In the genomic region with DNA sequence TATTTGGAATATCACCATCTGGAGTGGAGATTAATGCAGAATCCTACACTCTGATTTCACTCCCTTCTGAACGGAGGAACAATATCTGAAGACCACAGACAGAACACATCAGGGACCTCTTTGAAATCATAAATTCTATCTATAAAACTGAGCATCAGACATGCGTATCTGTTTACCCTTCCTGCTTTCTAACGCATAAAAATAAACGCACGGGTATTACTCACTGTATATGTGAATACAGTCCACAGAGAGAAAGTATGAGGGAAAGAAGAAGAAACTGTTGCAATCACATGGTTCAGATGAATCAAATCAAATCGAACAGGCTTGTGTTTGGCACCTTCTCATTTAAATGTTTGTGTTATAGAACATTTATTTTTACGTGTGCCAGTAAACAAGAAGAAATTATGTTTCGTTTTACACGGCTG, we compare ENCODE assay signal across 9 cellular contexts.
A peak's percentile ranks its signal among the peaks of the same experiment; 100 is the strongest.
DNase-seq lines count a peak whose midpoint lies in the region; ATAC-seq, FAIRE-seq and TF ChIP-seq lines count a peak whose summit lies in the region.
"Had no signal": no experiment of that assay in that cellular context is flagged by ENCODE, and none has a peak within 500 bp of the region (broad histone marks: within the 10 kb centered on the region; RNA-seq: fewer than 3 reads in every experiment).

No MANE protein-coding gene starts in this region.

- DNase-seq in activated T-cell treated with anti-CD3 and anti-CD28 coated beads, Interleukin-2, amount 50 U/mL, for 4 hours, result no peak
- DNase-seq in activated T-cell treated with anti-CD3 and anti-CD28 coated beads, Interleukin-2, amount 50 U/mL, for 1 hour, result no peak
- DNase-seq in kidney, result no peak
- DNase-seq in tibial artery, result no peak
- no peak for DNase-seq in GM12891 (ENCODE audit: insufficient read length, low spot score)
- DNase-seq in COR-L47 (lab: John Stamatoyannopoulos, UW), result no peak

- no peaks in the 10 kb centered on the region for H3K36me3 ChIP-seq in kidney (ENCODE audit: control insufficient read depth in 1 of 2, insufficient read depth in 2 of 2, low read length in 2 of 2)
- no peaks in the 10 kb centered on the region for H3K36me3 ChIP-seq in tibial artery

- peaks cover 0 to 25% of the 10 kb centered on the region in 2 donors for H3K27me3 ChIP-seq in tibial artery

- peaks cover 54% of the 10 kb centered on the region for H3K4me1 Mint-ChIP-seq in activated T-cell treated with anti-CD3 and anti-CD28 coated beads, Interleukin-2, amount 50 U/mL, for 4 hours (ENCODE audit: low read depth)
- peaks cover 52% of the 10 kb centered on the region for H3K4me1 Mint-ChIP-seq in activated naive CD8-positive, alpha-beta T cell (ENCODE audit: low read depth)

- TF ChIP-seq POLR2A in GM12891 (IDR thresholded peaks at IDR 0.05; ENCODE audit: low read depth, low read length), result no peak

- no peak overlapping the region for H3K9ac ChIP-seq in kidney (ENCODE audit: low read length in 2 of 2)

- intact Hi-C loops in kidney (cut with DNase I), result no loop called here
- intact Hi-C loops in tibial artery (cut with DNase I; ENCODE audit: low total_unique reads), result no loop called here

- H3K9me3 Mint-ChIP-seq in activated T-cell treated with anti-CD3 and anti-CD28 coated beads, Interleukin-2, amount 50 U/mL, for 4 hours, result no peaks in the 10 kb centered on the region
- no peaks in the 10 kb centered on the region for H3K9me3 Mint-ChIP-seq in activated naive CD8-positive, alpha-beta T cell (ENCODE audit: low read depth)

- FAIRE-seq in kidney (lab: Jason Lieb, UNC) (no peak), GM12891 (lab: Jason Lieb, UNC) (no peak)

- peaks cover 3% of the 10 kb centered on the region for H3K27me3 Mint-ChIP-seq in activated T-cell treated with anti-CD3 and anti-CD28 coated beads, Interleukin-2, amount 50 U/mL, for 4 hours (ENCODE audit: low read depth)
- peaks cover 3% of the 10 kb centered on the region for H3K27me3 Mint-ChIP-seq in activated naive CD8-positive, alpha-beta T cell

- H3K36me3 Mint-ChIP-seq in activated T-cell treated with anti-CD3 and anti-CD28 coated beads, Interleukin-2, amount 50 U/mL, for 4 hours (ENCODE audit: insufficient read depth), result no peaks in the 10 kb centered on the region
- no peaks in the 10 kb centered on the region for H3K36me3 Mint-ChIP-seq in activated naive CD8-positive, alpha-beta T cell

- ATAC-seq in activated T-cell treated with anti-CD3 and anti-CD28 coated beads, Interleukin-2, amount 50 U/mL, for 4 hours, result no peak
- no peak for ATAC-seq in HG02571 (IDR thresholded peaks at IDR 0.05; ENCODE audit: unreplicated experiment)

- H3K4me1 ChIP-seq in kidney (ENCODE audit: control insufficient read depth in 1 of 2, insufficient read depth in 1 of 2, low read depth in 1 of 2, low read length in 2 of 2) (peaks cover 0 to 6% of the 10 kb centered on the region in 2 donors), tibial artery (peaks cover 0 to 26% (median 12%) of the 10 kb centered on the region in 4 donors)

- peak overlapping the region; percentile 79 for H3K4me3 Mint-ChIP-seq in activated T-cell treated with anti-CD3 and anti-CD28 coated beads, Interleukin-2, amount 50 U/mL, for 4 hours
- H3K4me3 Mint-ChIP-seq in activated naive CD8-positive, alpha-beta T cell, result peak overlapping the region; percentile 85

- H3K27ac Mint-ChIP-seq in activated naive CD8-positive, alpha-beta T cell, result peak overlapping the region; percentile 80

- H3K27ac ChIP-seq in kidney (ENCODE audit: low read depth in 2 of 2, low read length in 2 of 2) (no peak overlapping the region), tibial artery (peak overlapping the region in 1 of 2 donors; percentile 24)
- H3K27ac ChIP-seq: C4-2B had no signal

- H3K9me3 ChIP-seq in kidney (ENCODE audit: control insufficient read depth in 1 of 2, low read length in 2 of 2), result no peaks in the 10 kb centered on the region
- no peaks in the 10 kb centered on the region for H3K9me3 ChIP-seq in tibial artery

- H3K4me3 ChIP-seq in kidney (ENCODE audit: low read length in 2 of 2), result peak overlapping the region; percentile 48 to 54
- H3K4me3 ChIP-seq in tibial artery, result peak overlapping the region; percentile 38 to 48

- no peak for TF ChIP-seq CTCF in kidney (IDR thresholded peaks at IDR 0.05; ENCODE audit: borderline replicate concordance, extremely low read depth, insufficient read depth)
- no peak for TF ChIP-seq CTCF in tibial artery (IDR thresholded peaks at IDR 0.05)

TF ChIP-seq in GM12891, 5 proteins besides CTCF, POLR2A, EP300 and RAD21:
- TF ChIP-seq TAF1 (IDR thresholded peaks at IDR 0.05; ENCODE audit: low read depth, low read length) (no peak), POLR2AphosphoS5 (IDR thresholded peaks at IDR 0.05; ENCODE audit: low read depth, low read length) (no peak), SPI1 (IDR thresholded peaks at IDR 0.05; ENCODE audit: low read depth, low read length) (no peak), PAX5 (IDR thresholded peaks at IDR 0.05; ENCODE audit: insufficient read depth, low read length, severe bottlenecking) (no peak), POU2F2 (IDR thresholded peaks at IDR 0.05; ENCODE audit: low read depth, low read length) (no peak)
